8 cellular contexts compared by ENCODE assay signal in the genomic region with DNA sequence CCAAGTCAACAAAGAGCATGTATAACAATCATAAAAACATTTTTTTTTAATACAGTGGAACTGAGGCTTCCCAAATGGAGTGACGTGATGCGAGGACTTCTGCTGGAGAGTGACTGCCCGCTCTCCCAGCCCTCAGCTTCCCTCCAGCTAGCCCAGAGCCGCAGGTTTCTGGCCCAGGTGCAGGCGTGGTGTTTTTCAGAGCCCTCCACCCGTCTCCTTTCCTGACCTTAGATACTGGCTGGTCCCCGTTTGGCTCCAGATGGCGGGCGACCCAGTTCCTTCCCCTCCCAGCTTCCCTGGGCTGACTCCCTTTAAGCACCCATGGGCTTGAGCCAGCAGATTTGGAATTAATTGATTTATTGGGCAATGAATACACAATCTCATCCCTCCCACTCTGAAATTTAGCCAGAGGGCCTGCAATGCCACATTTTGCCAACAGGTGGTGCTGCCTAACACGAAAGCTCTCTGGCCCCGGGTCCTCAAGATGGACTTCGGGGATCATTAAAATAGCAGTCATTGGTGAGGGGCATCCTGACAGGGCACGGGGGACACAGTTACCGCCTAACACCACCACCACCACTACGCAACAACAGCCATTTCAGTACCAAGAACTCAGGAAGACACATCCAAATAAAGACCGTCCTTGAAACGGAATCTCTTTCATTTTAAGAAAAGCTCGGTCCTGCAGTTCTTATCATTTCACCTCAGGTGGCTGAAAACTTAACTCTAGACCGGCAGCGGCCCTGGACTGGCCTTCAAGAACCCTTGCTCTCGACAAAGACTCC. TPM values are rescaled to one million over a fixed set of nuclear protein-coding genes. Genes with fewer than 3 reads are reported as not detected.
DNase-seq lines count a peak whose midpoint lies in the region; ATAC-seq and FAIRE-seq lines count a peak whose summit lies in the region.

No MANE protein-coding gene starts in this region.

- intact Hi-C loops in posterior vena cava (cut with DNase I), result loop anchor here in 1 of 2 donors (5.0 kb wide), 1 partner anchor 58 kb away; no protein-coding TSS in a partner anchor

- DNase-seq in EH (ENCODE audit: low read depth) (peak; percentile 62), Kasumi-1 (lab: John Stamatoyannopoulos, UW) (peak; percentile 47 to 50), SKM-1 (lab: John Stamatoyannopoulos, UW; ENCODE audit: unreplicated experiment) (peak; percentile 41), glomerular endothelial cell (ENCODE audit: extremely low read depth, low read depth, low spot score) (peak; percentile 34), posterior vena cava (ENCODE audit: low spot score) (peak; percentile 90), urothelium cell line (ENCODE audit: low spot score) (peak; percentile 70)
- peak; percentile 75 for DNase-seq in activated naive CD4-positive, alpha-beta T cell treated with anti-CD3 and anti-CD28 coated beads, Interleukin-2, amount 50 U/mL, for 16 hours

- no peak for FAIRE-seq in urothelium cell line (lab: Jason Lieb, UNC)

- ATAC-seq in HG03095 (IDR thresholded peaks at IDR 0.05; ENCODE audit: unreplicated experiment), result no peak

RNA-seq across cellular contexts. Expression of gene MUC4, which starts 47.5 kb away (rescaled TPM):
- total RNA-seq in glomerular endothelial cell (0.12 TPM in 1 of 2 replicates, not detected in the other), posterior vena cava (not detected)

RNA-seq across cellular contexts. Expression of gene TNK2, which starts 49.1 kb away (rescaled TPM):
- total RNA-seq in glomerular endothelial cell, result 19.6 and 40.9 TPM in 2 replicates
- total RNA-seq in posterior vena cava, result 10 to 100 TPM; 24.3 to 34.1 TPM

Comparison
In these comparisons a context has a peak if more than half of its experiments do, and no peak if none do; other contexts are left out.
1. DNase-seq: peak in every context shown above with its lines; median percentile 90 in posterior vena cava; 75 in activated naive CD4-positive, alpha-beta T cell treated with anti-CD3 and anti-CD28 coated beads, Interleukin-2, amount 50 U/mL, for 16 hours; 70 in urothelium cell line; 62 in EH; 48 in Kasumi-1; 41 in SKM-1; 34 in glomerular endothelial cell.